16 cellular contexts compared by ENCODE assay signal in the genomic region with DNA sequence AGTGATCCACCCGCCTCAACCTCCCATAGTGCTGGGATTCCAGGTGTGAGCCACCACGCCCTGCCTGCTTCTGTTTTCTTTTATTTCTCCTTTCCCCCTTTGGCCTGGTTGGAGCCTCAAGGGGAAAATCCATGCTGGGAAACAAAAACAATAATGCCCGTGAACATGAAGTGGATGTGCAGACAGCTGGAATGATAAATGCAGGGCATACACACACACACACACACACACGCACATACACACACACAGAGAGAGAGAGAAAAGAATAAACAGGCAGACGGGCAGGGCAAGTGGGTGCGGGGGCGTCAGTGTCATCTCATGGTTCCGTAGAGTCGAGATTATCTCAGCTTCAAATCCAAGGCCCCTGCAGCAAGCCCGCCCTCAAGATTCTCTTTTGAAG. TPM values are rescaled to one million over a fixed set of nuclear protein-coding genes. Genes with fewer than 3 reads are reported as not detected.
A peak's percentile ranks its signal among the peaks of the same experiment; 100 is the strongest.
DNase-seq lines count a peak whose midpoint lies in the region; ATAC-seq and TF ChIP-seq lines count a peak whose summit lies in the region.
"Had no signal": no experiment of that assay in that cellular context is flagged by ENCODE, and none has a peak within 500 bp of the region (broad histone marks: within the 10 kb centered on the region; RNA-seq: fewer than 3 reads in every experiment).

No MANE protein-coding gene starts in this region.

- intact Hi-C loops in activated CD4-positive, alpha-beta T cell treated with anti-CD3 and anti-CD28 coated beads, Interleukin-2, amount 10 ng/mL, durations not matched to agents 24 days and 14 days (cut with micrococcal nuclease): no loop called here
- intact Hi-C loops in ascending aorta (cut with DNase I): no loop called here

- no peak overlapping the region for H3K4me2 ChIP-seq in GM23248 (ENCODE audit: unreplicated experiment)
- no peak overlapping the region for H3K4me2 ChIP-seq in MM.1S (ENCODE audit: low read depth, low read length)
- H3K4me2 ChIP-seq: neural progenitor cell had no signal

- DNase-seq in GM23248: peak; percentile 25
- DNase-seq in activated CD4-positive, alpha-beta T cell treated with anti-CD3 and anti-CD28 coated beads, Interleukin-2, amount 10 ng/mL, durations not matched to agents 24 days and 14 days: peak; percentile 63
- no peak for DNase-seq in ascending aorta (ENCODE audit: low spot score in 2 of 2)
- DNase-seq in stimulated activated CD4-positive, alpha-beta T cell treated with anti-CD3 and anti-CD28 coated beads, Interleukin-4, amount 100 ng/mL, for 1 hour: peak; percentile 71
- DNase-seq in superior temporal gyrus (ENCODE audit: extremely low spot score): no peak
- DNase-seq in foreskin keratinocyte: no peak
- no peak for DNase-seq in MM.1S
- DNase-seq: DND-41, KBM-7, NCI-H1436 treated with DMSO at 0.1 percent for 48 hours, SHP77 treated with DMSO at 0.1 percent for 48 hours had no signal

- H2AFZ ChIP-seq in GM23248: no peak overlapping the region
- no peak overlapping the region for H2AFZ ChIP-seq in MM.1S (ENCODE audit: low read length)
- H2AFZ ChIP-seq: hepatocyte, neural progenitor cell had no signal

- H3K4me3 ChIP-seq in GM23248: no peak overlapping the region
- no peak overlapping the region for H3K4me3 ChIP-seq in ascending aorta
- H3K4me3 ChIP-seq in MM.1S (ENCODE audit: low read length): no peak overlapping the region
- H3K4me3 ChIP-seq: hepatocyte, neural progenitor cell had no signal

- H3K4me1 ChIP-seq in GM23248 (ENCODE audit: insufficient read depth) (peaks cover 40% of the 10 kb centered on the region), ascending aorta (peaks cover 24 to 31% of the 10 kb centered on the region in 2 donors), foreskin keratinocyte (peaks cover 22% of the 10 kb centered on the region), MM.1S (ENCODE audit: low read length) (0 out of 2 replicates have a peak, but pooled peaks cover 1% of the 10 kb centered on the region)

- no peak for TF ChIP-seq CTCF in ascending aorta (IDR thresholded peaks at IDR 0.05)
- TF ChIP-seq CTCF in foreskin keratinocyte (conservative IDR thresholded peaks at IDR 0.05): no peak
- TF ChIP-seq CTCF in MM.1S (IDR thresholded peaks at IDR 0.05; ENCODE audit: low read length): no peak

- in situ Hi-C loops in GM23248 (cut with MboI): no loop called here

- H3K27ac Mint-ChIP-seq in activated CD4-positive, alpha-beta T cell treated with anti-CD3 and anti-CD28 coated beads, Interleukin-2, amount 10 ng/mL, durations not matched to agents 24 days and 14 days: peak overlapping the region; percentile 26
- H3K27ac Mint-ChIP-seq: B cell, neural progenitor cell had no signal

- H3F3A ChIP-seq in GM23248 (ENCODE audit: insufficient read depth) (peaks cover 33% of the 10 kb centered on the region), MM.1S (ENCODE audit: insufficient read depth, low read length) (no peaks in the 10 kb centered on the region)

- H3K9ac ChIP-seq in GM23248 (no peak overlapping the region), MM.1S (ENCODE audit: low read length) (no peak overlapping the region)
- H3K9ac ChIP-seq: neural progenitor cell had no signal

- no peaks in the 10 kb centered on the region for H3K9me3 Mint-ChIP-seq in activated CD4-positive, alpha-beta T cell treated with anti-CD3 and anti-CD28 coated beads, Interleukin-2, amount 10 ng/mL, durations not matched to agents 24 days and 14 days
- H3K9me3 Mint-ChIP-seq: central memory CD8-positive, alpha-beta T cell; neural progenitor cell had no signal

- H3K79me2 ChIP-seq in GM23248 (ENCODE audit: insufficient read depth) (no peaks in the 10 kb centered on the region), MM.1S (ENCODE audit: low read length) (no peaks in the 10 kb centered on the region)
- H3K79me2 ChIP-seq: hepatocyte had no signal

- no peaks in the 10 kb centered on the region for H4K20me1 ChIP-seq in GM23248 (ENCODE audit: insufficient read depth)
- H4K20me1 ChIP-seq in MM.1S (ENCODE audit: insufficient read depth, low read length): no peaks in the 10 kb centered on the region

- 56 to 61% methylated on average over 10 of the region's 10 CpGs for WGBS in GM23248 (ENCODE audit: low coverage in 1 of 2, low lambda C conversion rate in 2 of 2, missing lambda C conversion rate in 2 of 2), 2 experiments

- no peaks in the 10 kb centered on the region for H3K27me3 Mint-ChIP-seq in activated CD4-positive, alpha-beta T cell treated with anti-CD3 and anti-CD28 coated beads, Interleukin-2, amount 10 ng/mL, durations not matched to agents 24 days and 14 days
- H3K27me3 Mint-ChIP-seq: central memory CD8-positive, alpha-beta T cell had no signal

- ATAC-seq in HG03342 (IDR thresholded peaks at IDR 0.05; ENCODE audit: unreplicated experiment) (no peak), foreskin keratinocyte (no peak)

- H3K36me3 ChIP-seq in GM23248 (ENCODE audit: low read depth) (no peaks in the 10 kb centered on the region), ascending aorta (no peaks in the 10 kb centered on the region), MM.1S (replicated peaks; ENCODE audit: insufficient read depth, low read length) (no peaks in the 10 kb centered on the region)
- H3K36me3 ChIP-seq: neural progenitor cell had no signal

- H3K27ac ChIP-seq in GM23248 (peak overlapping the region; percentile 98; the same call in 1 of the 2 replicates), ascending aorta (peak overlapping the region; percentile 99), foreskin keratinocyte (no peak overlapping the region), MM.1S (ENCODE audit: low read length) (no peak overlapping the region)
- H3K27ac ChIP-seq: hepatocyte, neural progenitor cell had no signal

- H3K36me3 Mint-ChIP-seq in activated CD4-positive, alpha-beta T cell treated with anti-CD3 and anti-CD28 coated beads, Interleukin-2, amount 10 ng/mL, durations not matched to agents 24 days and 14 days (ENCODE audit: low read depth): no peaks in the 10 kb centered on the region
- H3K36me3 Mint-ChIP-seq: neural progenitor cell had no signal

- no peaks in the 10 kb centered on the region for H3K27me3 ChIP-seq in GM23248 (replicated peaks; ENCODE audit: insufficient read depth)
- H3K27me3 ChIP-seq in ascending aorta: no peaks in the 10 kb centered on the region
- no peaks in the 10 kb centered on the region for H3K27me3 ChIP-seq in foreskin keratinocyte
- H3K27me3 ChIP-seq in MM.1S (replicated peaks; ENCODE audit: insufficient read depth, low read length): peaks cover 28% of the 10 kb centered on the region
- H3K27me3 ChIP-seq: hepatocyte had no signal

- H3K9me2 ChIP-seq in GM23248 (ENCODE audit: insufficient read depth): no peaks in the 10 kb centered on the region
- no peaks in the 10 kb centered on the region for H3K9me2 ChIP-seq in MM.1S (replicated peaks; ENCODE audit: insufficient read depth, low read length)

- peaks cover 30% of the 10 kb centered on the region for H3K4me1 Mint-ChIP-seq in activated CD4-positive, alpha-beta T cell treated with anti-CD3 and anti-CD28 coated beads, Interleukin-2, amount 10 ng/mL, durations not matched to agents 24 days and 14 days

- H3K4me3 Mint-ChIP-seq in activated CD4-positive, alpha-beta T cell treated with anti-CD3 and anti-CD28 coated beads, Interleukin-2, amount 10 ng/mL, durations not matched to agents 24 days and 14 days: no peak overlapping the region
- H3K4me3 Mint-ChIP-seq: B cell; central memory CD8-positive, alpha-beta T cell; neural progenitor cell had no signal

- no peaks in the 10 kb centered on the region for H3K9me3 ChIP-seq in GM23248 (ENCODE audit: low read depth)
- no peaks in the 10 kb centered on the region for H3K9me3 ChIP-seq in ascending aorta
- H3K9me3 ChIP-seq in MM.1S (replicated peaks; ENCODE audit: insufficient read depth, low read length): no peaks in the 10 kb centered on the region

RNA-seq across cellular contexts. Expression of gene PLEKHF1, which starts 4.4 kb away (rescaled TPM):
- 18.0 and 23.4 TPM in 2 replicates for total RNA-seq in GM23248 (2014; rRNA removed; shearing (Covaris generic))
- polyA plus RNA-seq in GM23248 (2016; fragmentation: Nextera tagmentation; extraction: Ambion mirVana): 9.0 and 9.3 TPM in 2 replicates
- 24.0 and 26.7 TPM in 2 replicates for total RNA-seq in activated CD4-positive, alpha-beta T cell treated with anti-CD3 and anti-CD28 coated beads, Interleukin-2, amount 10 ng/mL, durations not matched to agents 24 days and 14 days
- 68.3 TPM for total RNA-seq in ascending aorta
- 13.8 and 15.0 TPM in 2 replicates for total RNA-seq in foreskin keratinocyte
- polyA plus RNA-seq in foreskin keratinocyte: 13.2 and 15.8 TPM in 2 replicates

RNA-seq across cellular contexts. Expression of gene C19orf12, which starts 54.2 kb away (rescaled TPM):
- 45.7 and 46.8 TPM in 2 replicates for total RNA-seq in GM23248 (2014; rRNA removed; shearing (Covaris generic))
- polyA plus RNA-seq in GM23248 (2016; fragmentation: Nextera tagmentation; extraction: Ambion mirVana): 33.4 and 34.2 TPM in 2 replicates
- 41.4 and 41.6 TPM in 2 replicates for total RNA-seq in activated CD4-positive, alpha-beta T cell treated with anti-CD3 and anti-CD28 coated beads, Interleukin-2, amount 10 ng/mL, durations not matched to agents 24 days and 14 days
- total RNA-seq in ascending aorta: 37.8 TPM
- 13.8 and 16.7 TPM in 2 replicates for total RNA-seq in foreskin keratinocyte
- 9.9 and 10.0 TPM in 2 replicates for polyA plus RNA-seq in foreskin keratinocyte

RNA-seq across cellular contexts. Expression of gene POP4, which starts 54.8 kb away (rescaled TPM):
- total RNA-seq in GM23248 (2014; rRNA removed; shearing (Covaris generic)): 62.5 and 65.8 TPM in 2 replicates
- 132 and 139 TPM in 2 replicates for polyA plus RNA-seq in GM23248 (2016; fragmentation: Nextera tagmentation; extraction: Ambion mirVana)
- 121 TPM in 2 replicates for total RNA-seq in activated CD4-positive, alpha-beta T cell treated with anti-CD3 and anti-CD28 coated beads, Interleukin-2, amount 10 ng/mL, durations not matched to agents 24 days and 14 days
- 26.8 TPM for total RNA-seq in ascending aorta
- total RNA-seq in foreskin keratinocyte: 88.1 and 92.2 TPM in 2 replicates
- 90.7 and 101 TPM in 2 replicates for polyA plus RNA-seq in foreskin keratinocyte

Comparison
In these comparisons a context has a peak if more than half of its experiments do, and no peak if none do; other contexts are left out.
1. DNase-seq: peak in GM23248 (single experiment), activated CD4-positive, alpha-beta T cell treated with anti-CD3 and anti-CD28 coated beads, Interleukin-2, amount 10 ng/mL, durations not matched to agents 24 days and 14 days (single experiment) and stimulated activated CD4-positive, alpha-beta T cell treated with anti-CD3 and anti-CD28 coated beads, Interleukin-4, amount 100 ng/mL, for 1 hour (single experiment); none in ascending aorta (0 of 2), superior temporal gyrus (single experiment), foreskin keratinocyte (0 of 2) and MM.1S (single experiment).
2. H3K27ac ChIP-seq: peak in GM23248 (single experiment) and ascending aorta (2 of 2); none in foreskin keratinocyte (single experiment) and MM.1S (single experiment).